8 cellular contexts compared by ENCODE assay signal in the genomic region with DNA sequence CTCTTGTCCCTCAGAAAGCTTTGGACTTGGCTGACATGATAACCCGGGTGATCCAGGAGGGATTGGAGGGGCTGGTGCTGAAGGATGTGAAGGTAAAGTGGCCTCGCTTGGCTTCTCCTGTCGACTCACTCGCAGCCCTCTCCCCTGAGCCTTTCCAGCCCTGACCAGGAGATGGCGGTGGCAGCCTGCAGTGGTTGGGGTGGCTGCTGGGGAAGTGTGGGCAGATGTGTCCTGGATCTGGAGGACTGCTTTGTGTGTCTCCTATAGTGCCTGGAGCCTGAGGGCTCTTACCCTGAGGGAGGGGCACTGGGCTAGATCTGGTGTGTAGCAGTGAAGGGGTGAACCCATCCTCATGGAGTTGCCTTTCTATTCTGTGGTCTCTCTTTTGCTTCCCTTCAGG. TPM values are rescaled to one million over a fixed set of nuclear protein-coding genes. Genes with fewer than 3 reads are reported as not detected.
A peak's percentile ranks its signal among the peaks of the same experiment; 100 is the strongest.
DNase-seq lines count a peak whose midpoint lies in the region; ATAC-seq and TF ChIP-seq lines count a peak whose summit lies in the region.

No MANE protein-coding gene starts in this region.

- peak; percentile 94 for TF ChIP-seq CTCF in foreskin fibroblast (IDR thresholded peaks at IDR 0.05; ENCODE audit: low read depth, low read length)

- no peak overlapping the region for H3K4me3 ChIP-seq in foreskin fibroblast (ENCODE audit: low read depth in 1 of 2, low read length in 2 of 2)

- DNase-seq in DMS53 (lab: John Stamatoyannopoulos, UW) = peak; percentile 69
- DNase-seq in RPMI7951 (ENCODE audit: low read depth) = peak; percentile 44
- DNase-seq in activated effector memory CD4-positive, alpha-beta T cell treated with anti-CD3 and anti-CD28 coated beads, Interleukin-2, amount 50 U/mL, for 16 hours = peak; percentile 92
- peak; percentile 64 to 86 for DNase-seq in foreskin fibroblast
- peak; percentile 28 for DNase-seq in occipital lobe (lab: John Stamatoyannopoulos, UW)
- DNase-seq in superior temporal gyrus (ENCODE audit: extremely low spot score) = peak; percentile 82

- ATAC-seq in HG02798 (IDR thresholded peaks at IDR 0.05; ENCODE audit: poor library complexity, unreplicated experiment) (peak; percentile 61), GM19351 (IDR thresholded peaks at IDR 0.05; ENCODE audit: unreplicated experiment) (no peak)

RNA-seq across cellular contexts. Expression of gene LIG3, which starts 17.9 kb away (rescaled TPM):
- 20.9 and 27.9 TPM in 2 replicates for total RNA-seq in RPMI7951 (2014; rRNA removed; shearing (Covaris generic))
- total RNA-seq in occipital lobe = 20.6 TPM

RNA-seq across cellular contexts. Expression of gene ZNF830, which starts 36.9 kb away (rescaled TPM):
- total RNA-seq in RPMI7951 (2014; rRNA removed; shearing (Covaris generic)) = 10.6 and 11.8 TPM in 2 replicates
- 18.4 TPM for total RNA-seq in occipital lobe

RNA-seq across cellular contexts. Expression of gene CCT6B, which starts 36.9 kb away (rescaled TPM):
- 0.72 and 0.78 TPM in 2 replicates for total RNA-seq in RPMI7951 (2014; rRNA removed; shearing (Covaris generic))
- total RNA-seq in occipital lobe = 2.3 TPM

Comparison
In these comparisons a context has a peak if more than half of its experiments do, and no peak if none do; other contexts are left out.
1. DNase-seq: peak in every context shown above with its lines; median percentile 92 in activated effector memory CD4-positive, alpha-beta T cell treated with anti-CD3 and anti-CD28 coated beads, Interleukin-2, amount 50 U/mL, for 16 hours; 82 in superior temporal gyrus; 75 in foreskin fibroblast; 69 in DMS53; 44 in RPMI7951; 28 in occipital lobe.